Comparison of ENCODE assay signal across 21 cellular contexts in the genomic region with DNA sequence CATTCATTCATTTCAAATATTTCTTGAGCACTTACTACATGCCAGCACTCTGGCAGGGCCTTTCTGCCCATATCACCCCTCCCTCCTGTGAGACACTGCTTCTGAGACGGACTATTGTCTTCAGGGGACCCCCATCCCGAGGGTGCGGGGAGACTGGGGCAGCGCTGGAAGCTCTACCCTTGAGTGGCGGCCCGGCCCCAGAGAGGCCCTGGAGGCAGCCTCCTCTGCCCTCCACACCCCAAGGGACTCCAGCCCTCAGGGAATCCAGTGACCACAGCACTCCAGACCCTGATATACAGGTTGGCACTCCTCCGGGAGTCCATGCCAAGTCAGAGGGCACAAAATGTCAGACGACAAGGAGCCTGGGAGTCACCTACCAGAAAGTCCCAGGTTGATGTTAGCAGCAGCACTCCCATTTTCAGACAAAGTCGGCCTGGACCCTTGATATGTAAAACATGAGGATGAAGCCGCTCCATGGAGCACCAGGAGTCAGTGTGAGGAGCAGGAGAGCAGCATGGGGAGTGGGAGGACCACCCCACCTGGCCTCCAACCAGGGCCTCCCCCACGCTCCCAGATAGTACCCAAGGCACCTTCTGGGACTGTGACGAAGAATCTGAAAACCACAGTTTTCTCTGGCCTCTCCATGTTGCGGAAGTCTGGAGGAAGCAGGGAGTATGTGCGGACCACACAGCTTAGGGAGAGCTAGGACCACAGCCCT. TPM values are rescaled to one million over a fixed set of nuclear protein-coding genes. Genes with fewer than 3 reads are reported as not detected.
DNase-seq lines count a peak whose midpoint lies in the region; ATAC-seq and TF ChIP-seq lines count a peak whose summit lies in the region.
"Had no signal": no experiment of that assay in that cellular context is flagged by ENCODE, and none has a peak within 500 bp of the region (broad histone marks: within the 10 kb centered on the region; RNA-seq: fewer than 3 reads in every experiment).

No MANE protein-coding gene starts in this region.

- H3K9me3 ChIP-seq in BLaER1 = no peaks in the 10 kb centered on the region
- no peaks in the 10 kb centered on the region for H3K9me3 ChIP-seq in spleen
- no peaks in the 10 kb centered on the region for H3K9me3 ChIP-seq in mucosa of descending colon
- H3K9me3 ChIP-seq: colonic mucosa had no signal

- 87 to 94% (median 87%) methylated on average over 8 to 14 of the region's 14 CpGs for WGBS in spleen, 5 donors

- H3K4me3 ChIP-seq in BLaER1 = no peak overlapping the region
- H3K4me3 ChIP-seq in spleen = no peak overlapping the region
- no peak overlapping the region for H3K4me3 ChIP-seq in mucosa of descending colon
- H3K4me3 ChIP-seq: colonic mucosa had no signal

- H3K27me3 ChIP-seq in BLaER1 = no peaks in the 10 kb centered on the region
- no peaks in the 10 kb centered on the region for H3K27me3 ChIP-seq in spleen (replicated peaks in 1 of 7)
- H3K27me3 ChIP-seq: colonic mucosa had no signal

- intact Hi-C loops in spleen (cut with DNase I; ENCODE audit: low total_unique reads) = no loop called here
- intact Hi-C loops in mucosa of descending colon (cut with DNase I, micrococcal nuclease) = no loop called here

- H3K4me3 Mint-ChIP-seq in HFFc6 = no peak overlapping the region
- H3K4me3 Mint-ChIP-seq: activated naive CD8-positive, alpha-beta T cell treated with anti-CD3 and anti-CD28 coated beads for 36 hours; CD4-positive, CD25-positive, alpha-beta regulatory T cell had no signal

- H4K20me1 ChIP-seq in BLaER1 = peaks cover 54% of the 10 kb centered on the region

- H3K4me1 Mint-ChIP-seq in HFFc6 (ENCODE audit: low read depth) = peaks cover 49% of the 10 kb centered on the region

- peak overlapping the region; percentile 84; the same call in 1 of the 2 replicates for H3K27ac Mint-ChIP-seq in HFFc6
- H3K27ac Mint-ChIP-seq: activated naive CD8-positive, alpha-beta T cell treated with anti-CD3 and anti-CD28 coated beads for 36 hours had no signal

- no peak for TF ChIP-seq CTCF in HFFc6 (IDR thresholded peaks at IDR 0.05)
- TF ChIP-seq CTCF in spleen (IDR thresholded peaks at IDR 0.05 in 8 of 11, conservative IDR thresholded peaks at IDR 0.05 in 3 of 11) = no peak
- no peak for TF ChIP-seq CTCF in mucosa of descending colon (IDR thresholded peaks at IDR 0.05)

- DNase-seq in HFFc6 = no peak
- no peak for DNase-seq in caudate nucleus (lab: John Stamatoyannopoulos, UW)
- no peak for DNase-seq in spleen
- no peak for DNase-seq in HuH-7 (ENCODE audit: low spot score)
- DNase-seq in mucosa of descending colon = no peak
- DNase-seq: activated CD4-positive, alpha-beta T cell treated with anti-CD3 and anti-CD28 coated beads for 1 hour; activated naive CD8-positive, alpha-beta T cell treated with anti-CD3 and anti-CD28 coated beads for 36 hours; CD4-positive, CD25-positive, alpha-beta regulatory T cell; colonic mucosa; DMS 273 treated with DMSO at 0.1 percent for 48 hours; KG1; NCI-H187 treated with DMSO at 0.1 percent for 48 hours; NCI-H345; occipital lobe; retina had no signal

- H3K9ac ChIP-seq in BLaER1 = peak overlapping the region; percentile 54

- H3K9me3 Mint-ChIP-seq in HFFc6 = no peaks in the 10 kb centered on the region
- H3K9me3 Mint-ChIP-seq: activated naive CD8-positive, alpha-beta T cell treated with anti-CD3 and anti-CD28 coated beads for 36 hours; CD4-positive, CD25-positive, alpha-beta regulatory T cell had no signal

- peaks cover 4% of the 10 kb centered on the region; the same call in 1 of the 2 replicates for H3K36me3 Mint-ChIP-seq in HFFc6 (ENCODE audit: low read depth)
- H3K36me3 Mint-ChIP-seq: activated naive CD8-positive, alpha-beta T cell treated with anti-CD3 and anti-CD28 coated beads for 36 hours had no signal

- H3K4me1 ChIP-seq in BLaER1 = peaks cover 87% of the 10 kb centered on the region
- H3K4me1 ChIP-seq in spleen = peaks cover 23 to 94% (median 78%) of the 10 kb centered on the region in 6 donors
- H3K4me1 ChIP-seq in mucosa of descending colon (ENCODE audit: low read depth) = peaks cover 15% of the 10 kb centered on the region

- peak overlapping the region; percentile 75 for H3K27ac ChIP-seq in BLaER1
- H3K27ac ChIP-seq in caudate nucleus (ENCODE audit: low read depth, low read length) = peak overlapping the region; percentile 99
- peak overlapping the region in 5 of 8 donors; percentile 14 to 80 (median 67) for H3K27ac ChIP-seq in spleen
- H3K27ac ChIP-seq: colonic mucosa, HL-60 had no signal

- no peak for ATAC-seq in GM18505 (IDR thresholded peaks at IDR 0.05; ENCODE audit: unreplicated experiment)
- no peak for ATAC-seq in mucosa of descending colon
- no peak for ATAC-seq in HG02623 (IDR thresholded peaks at IDR 0.05; ENCODE audit: unreplicated experiment)

- H3K36me3 ChIP-seq in BLaER1 (peaks cover 36% of the 10 kb centered on the region; the same call in 1 of the 2 replicates), spleen (peaks cover 0 to 64% (median 0%) of the 10 kb centered on the region in 6 donors), mucosa of descending colon (ENCODE audit: low read depth) (no peaks in the 10 kb centered on the region)
- H3K36me3 ChIP-seq: colonic mucosa had no signal

- TF ChIP-seq POLR2A in spleen (IDR thresholded peaks at IDR 0.05) = no peak
- no peak for TF ChIP-seq POLR2A in GM18505 (IDR thresholded peaks at IDR 0.05; ENCODE audit: borderline replicate concordance, extremely low read depth, insufficient read depth, insufficient read length)

- H3K27me3 Mint-ChIP-seq in HFFc6 (ENCODE audit: insufficient read depth) = peaks cover 1% of the 10 kb centered on the region; the same call in 1 of the 2 replicates
- H3K27me3 Mint-ChIP-seq: activated naive CD8-positive, alpha-beta T cell treated with anti-CD3 and anti-CD28 coated beads for 36 hours; CD4-positive, CD25-positive, alpha-beta regulatory T cell had no signal

- H3K4me2 ChIP-seq in BLaER1 = peak overlapping the region; percentile 72

RNA-seq across cellular contexts. Expression of gene TFEB, which starts 20.7 kb away (rescaled TPM):
- total RNA-seq in HFFc6 (2021; fragmentation: NEBNext Ultra II Directional; extraction: Animal tissue kit (Norgen Biotek cat#: 25700)) = 10 to 100 TPM in 4 of 6 experiments, 1 to 10 TPM in 2; 8.7 to 14.2 (median 11.0) TPM
- total RNA-seq in spleen (10 to 100 TPM; 55.9 to 80.8 (median 75.3) TPM), mucosa of descending colon (10 to 100 TPM; 35.2 to 44.5 (median 40.2) TPM)
- polyA plus RNA-seq in spleen = 100 to 1,000 TPM in 1 of 3 donors, 10 to 100 TPM in 2; 83.5 to 150 (median 97.4) TPM

RNA-seq across cellular contexts. Expression of gene PGC, which starts 32.5 kb away (rescaled TPM):
- not detected for total RNA-seq in HFFc6 (2021; fragmentation: NEBNext Ultra II Directional; extraction: Animal tissue kit (Norgen Biotek cat#: 25700))
- not detected for total RNA-seq in spleen
- polyA plus RNA-seq in spleen = under 1 TPM; 0.26 to 0.74 (median 0.48) TPM
- not detected for total RNA-seq in mucosa of descending colon
- total RNA-seq: activated naive CD8-positive, alpha-beta T cell treated with anti-CD3 and anti-CD28 coated beads for 36 hours; CD4-positive, CD25-positive, alpha-beta regulatory T cell; fibroblast of lung; occipital lobe had no signal
- polyA plus RNA-seq: AG04450; CD4-positive, CD25-positive, alpha-beta regulatory T cell; fibroblast of lung had no signal
